In genomic region chr17:82232322-82232785, GRCh38 we compare ENCODE assay signal across 9 cellular contexts. TPM values are rescaled to one million over a fixed set of nuclear protein-coding genes. Genes with fewer than 3 reads are reported as not detected.
A peak's percentile ranks its signal among the peaks of the same experiment; 100 is the strongest.
DNase-seq lines count a peak whose midpoint lies in the region; ATAC-seq and TF ChIP-seq lines count a peak whose summit lies in the region.
"Had no signal": no experiment of that assay in that cellular context is flagged by ENCODE, and none has a peak within 500 bp of the region (broad histone marks: within the 10 kb centered on the region; RNA-seq: fewer than 3 reads in every experiment).

No MANE protein-coding gene starts in this region.

- H3K4ac ChIP-seq in trophoblast cell (ENCODE audit: low read depth, low read length) = peak overlapping the region; percentile 7

- peak overlapping the region; percentile 94 for H4K91ac ChIP-seq in trophoblast cell (ENCODE audit: low read depth, low read length)

- CTCF ChIA-PET in BJ (lab: Yijun Ruan, JAX) = interaction anchor here (1.5 kb wide), 1 partner anchor 27 kb away, joined by 4 read pairs; no protein-coding TSS in a partner anchor
- CTCF ChIA-PET in PC-3 (lab: Charles Lee) = no interaction called here

- POLR2A ChIA-PET in BJ (lab: Charles Lee) = no interaction called here
- POLR2A ChIA-PET in PC-3 (lab: Charles Lee; ENCODE audit: unreplicated experiment) = no interaction called here

- H3K4me1 ChIP-seq in PC-3 (ENCODE audit: insufficient read depth, low read length) (peaks cover 53% of the 10 kb centered on the region), trophoblast cell (ENCODE audit: control insufficient read depth in 1 of 2, insufficient read depth in 2 of 2, low read length in 2 of 2) (peaks cover 42 to 55% of the 10 kb centered on the region in 2 experiments)

- H3K4me3 ChIP-seq in BJ (ENCODE audit: low read depth, low read length) (peak overlapping the region; percentile 98), PC-3 (ENCODE audit: low read length) (peak overlapping the region; percentile 84; the same call in 1 of the 2 replicates), fibroblast of mammary gland (ENCODE audit: control insufficient read depth, low read depth, low read length) (peak overlapping the region; percentile 63), trophoblast cell (ENCODE audit: low read depth, low read length) (no peak overlapping the region)

- peak overlapping the region; percentile 92 for H4K8ac ChIP-seq in trophoblast cell (ENCODE audit: low read depth, low read length)

- peak overlapping the region; percentile 90 for H3K4me2 ChIP-seq in PC-3 (ENCODE audit: low read length)
- peak overlapping the region; percentile 93 for H3K4me2 ChIP-seq in trophoblast cell (ENCODE audit: low read length)

- H3K18ac ChIP-seq in trophoblast cell (ENCODE audit: low read length) = peak overlapping the region; percentile 25

- ATAC-seq in PC-3 = no peak
- no peak for ATAC-seq in GM19035 (IDR thresholded peaks at IDR 0.05; ENCODE audit: unreplicated experiment)
- no peak for ATAC-seq in GM21723 (IDR thresholded peaks at IDR 0.05; ENCODE audit: unreplicated experiment)

- H2BK12ac ChIP-seq in trophoblast cell (ENCODE audit: low read length) = peak overlapping the region; percentile 25

- peak overlapping the region; percentile 78 for H3K27ac ChIP-seq in PC-3 (ENCODE audit: low read length)
- peak overlapping the region; percentile 58 for H3K27ac ChIP-seq in trophoblast cell (ENCODE audit: low read depth, low read length)

- peaks cover 25% of the 10 kb centered on the region for H3K79me1 ChIP-seq in trophoblast cell (ENCODE audit: low read length)

- H3K27me3 ChIP-seq in BJ (ENCODE audit: control insufficient read depth, insufficient read depth, low read length) = no peaks in the 10 kb centered on the region
- no peaks in the 10 kb centered on the region for H3K27me3 ChIP-seq in PC-3 (ENCODE audit: low read length)
- peaks cover 15% of the 10 kb centered on the region for H3K27me3 ChIP-seq in trophoblast cell (ENCODE audit: insufficient read depth, low read length)

- H3K79me2 ChIP-seq in PC-3 (ENCODE audit: low read length) (peaks cover 92% of the 10 kb centered on the region), trophoblast cell (ENCODE audit: control insufficient read depth, insufficient read depth, low read length, poor library complexity) (peaks cover 16% of the 10 kb centered on the region)

- H3K23ac ChIP-seq in trophoblast cell (ENCODE audit: low read length) = no peak overlapping the region

- H3K14ac ChIP-seq in trophoblast cell (ENCODE audit: low read length) = peak overlapping the region; percentile 33

- no peak for DNase-seq in BJ (ENCODE audit: low read depth)
- DNase-seq in PC-3 = no peak
- no peak for DNase-seq in fibroblast of mammary gland (ENCODE audit: low read depth)
- peak in 1 of 2 donors; percentile 6 for DNase-seq in trophoblast cell
- no peak for DNase-seq in 8988T
- no peak for DNase-seq in NOMO-1 treated with DMSO at 0.1 percent for 48 hours (lab: John Stamatoyannopoulos, UW; ENCODE audit: unreplicated experiment)
- DNase-seq: NCI-H1436 treated with DMSO at 0.1 percent for 48 hours had no signal

- H3K36me3 ChIP-seq in BJ (ENCODE audit: control insufficient read depth, insufficient read depth, low read length) = peaks cover 37% of the 10 kb centered on the region
- H3K36me3 ChIP-seq in PC-3 (ENCODE audit: low read depth, low read length) = peaks cover 32% of the 10 kb centered on the region
- peaks cover 13 to 21% of the 10 kb centered on the region in 2 experiments for H3K36me3 ChIP-seq in trophoblast cell (ENCODE audit: control insufficient read depth in 1 of 2, insufficient read depth in 2 of 2, low read length in 2 of 2)

- peak overlapping the region; percentile 14 for H2BK120ac ChIP-seq in trophoblast cell (ENCODE audit: insufficient read depth, low read length, poor library complexity)

- peak overlapping the region; percentile 45 for H2AK5ac ChIP-seq in trophoblast cell (ENCODE audit: low read length)

- no peaks in the 10 kb centered on the region for H3F3A ChIP-seq in PC-3 (ENCODE audit: low read length, unreplicated experiment)

- intact Hi-C loops in PC-3 (cut with micrococcal nuclease) = no loop called here

- no peak overlapping the region for H3K9ac ChIP-seq in PC-3 (ENCODE audit: low read length)
- H3K9ac ChIP-seq in trophoblast cell (ENCODE audit: low read length) = no peak overlapping the region

- no CpG with 5 or more reads among the region's 20 CpGs for WGBS in trophoblast cell (ENCODE audit: extremely low coverage, insufficient coverage, insufficient read length)

- H3K9me3 ChIP-seq in PC-3 (ENCODE audit: low read length) (no peaks in the 10 kb centered on the region), trophoblast cell (ENCODE audit: insufficient read depth, low read depth, low read length) (no peaks in the 10 kb centered on the region)

- no peak overlapping the region for H2AFZ ChIP-seq in PC-3 (ENCODE audit: low read length)
- H2AFZ ChIP-seq in trophoblast cell (ENCODE audit: insufficient read depth, low read length, poor library complexity) = no peak overlapping the region

- H2BK5ac ChIP-seq in trophoblast cell (ENCODE audit: low read depth, low read length, poor library complexity) = no peak overlapping the region

- no peaks in the 10 kb centered on the region for H3K9me2 ChIP-seq in PC-3 (replicated peaks; ENCODE audit: low read length)

- H4K20me1 ChIP-seq in PC-3 (ENCODE audit: low read length) = peaks cover 68% of the 10 kb centered on the region

- no peak overlapping the region for H4K12ac ChIP-seq in trophoblast cell (ENCODE audit: low read depth, low read length)

- BruUV-seq in PC-3 (replicated peaks; lab: Mats Ljungman, UMichigan) = no TSS peak

- TF ChIP-seq CTCF in BJ (IDR thresholded peaks at IDR 0.05; ENCODE audit: insufficient read depth, low read depth, low read length) (no peak), PC-3 (conservative IDR thresholded peaks at IDR 0.05; ENCODE audit: low read depth, low read length) (no peak), fibroblast of mammary gland (conservative IDR thresholded peaks at IDR 0.05; ENCODE audit: control insufficient read depth, insufficient read depth, low read depth, low read length) (no peak)

RNA-seq across cellular contexts. Expression of gene SLC16A3, which starts 3.5 kb away (rescaled TPM):
- 152 and 338 TPM in 2 replicates for polyA plus RNA-seq in BJ (2011; rRNA removed)
- 101 and 154 TPM in 2 replicates for polyA minus RNA-seq in BJ (2011; rRNA and poly(A)+ RNA removed)
- 286 and 447 TPM in 2 replicates for total RNA-seq in PC-3 (2014; rRNA removed)
- polyA plus RNA-seq in trophoblast cell (2013) = 106 and 112 TPM in 2 replicates

RNA-seq across cellular contexts. Expression of gene CCDC57, which starts 19.7 kb away (rescaled TPM):
- polyA plus RNA-seq in BJ (2011; rRNA removed) = 11.6 and 15.4 TPM in 2 replicates
- polyA minus RNA-seq in BJ (2011; rRNA and poly(A)+ RNA removed) = 7.9 and 11.7 TPM in 2 replicates
- 35.0 and 36.6 TPM in 2 replicates for total RNA-seq in PC-3 (2014; rRNA removed)
- 16.0 and 17.2 TPM in 2 replicates for polyA plus RNA-seq in trophoblast cell (2013)

RNA-seq across cellular contexts. Expression of gene CSNK1D, which starts 41.1 kb away (rescaled TPM):
- polyA plus RNA-seq in BJ (2011; rRNA removed) = 57.6 and 118 TPM in 2 replicates
- 68.4 and 76.6 TPM in 2 replicates for polyA minus RNA-seq in BJ (2011; rRNA and poly(A)+ RNA removed)
- total RNA-seq in PC-3 (2014; rRNA removed) = 58.6 and 73.5 TPM in 2 replicates
- polyA plus RNA-seq in trophoblast cell (2013) = 106 and 112 TPM in 2 replicates
